ENCODE assay signal across 1 cellular context in genomic region chr19:1863638-1864479, GRCh38.
TF ChIP-seq lines count a peak whose summit lies in the region.

No MANE protein-coding gene starts in this region.

TF ChIP-seq in K562, 482 proteins besides CTCF, POLR2A, EP300 and RAD21 (continued from another document and continues in another):
- TF ChIP-seq CUX1 (CRISPR knock-in tag; IDR thresholded peaks at IDR 0.05) (no peak), SMARCC2 (IDR thresholded peaks at IDR 0.05; ENCODE audit: low read depth) (no peak), SIN3A (IDR thresholded peaks at IDR 0.05; ENCODE audit: borderline replicate concordance in 2 of 2, control insufficient read depth in 1 of 2, low read depth in 2 of 2, low read length in 2 of 2) (peak; percentile 95 to 96), MAFG (tag; conservative IDR thresholded peaks at IDR 0.05) (no peak), TAF7 (tag; IDR thresholded peaks at IDR 0.05) (no peak), USF1 (CRISPR knock-in tag; IDR thresholded peaks at IDR 0.05) (peak; percentile 90), ZNF740 (CRISPR knock-in tag; IDR thresholded peaks at IDR 0.05) (peak; percentile 81), ZNF740 (tag; IDR thresholded peaks at IDR 0.05) (peak in 1 of 2 experiments; percentile 79; a peak in 1 of 4 replicates), U2AF2 (optimal IDR thresholded peaks at IDR 0.05; ENCODE audit: low read depth, low read length) (no peak), ZC3H8 (IDR thresholded peaks at IDR 0.05) (no peak), NCOA6 (IDR thresholded peaks at IDR 0.05) (no peak), MYC (IDR thresholded peaks at IDR 0.05; ENCODE audit: low read depth, low read length) (peak; percentile 100), MYC (CRISPR knock-in tag; IDR thresholded peaks at IDR 0.05; ENCODE audit: borderline replicate concordance, low read depth) (peak; percentile 100), SMARCE1 (IDR thresholded peaks at IDR 0.05) (peak; percentile 42; the same call in 1 of the 2 replicates), MCM3 (IDR thresholded peaks at IDR 0.05) (no peak), KAT8 (IDR thresholded peaks at IDR 0.05; ENCODE audit: low read depth) (no peak), ZNF175 (CRISPR knock-in tag; IDR thresholded peaks at IDR 0.05; ENCODE audit: low read depth) (no peak), FIP1L1 (IDR thresholded peaks at IDR 0.05; ENCODE audit: low read depth, low read length, poor library complexity, severe bottlenecking) (peak; percentile 29), ZNF431 (CRISPR knock-in tag; IDR thresholded peaks at IDR 0.05) (0 out of 2 replicates have a peak, but pooled peaks have one; percentile 35), CBX3 (IDR thresholded peaks at IDR 0.05; ENCODE audit: borderline replicate concordance in 1 of 2, low read length in 2 of 2) (no peak), CTBP1 (IDR thresholded peaks at IDR 0.05; ENCODE audit: borderline replicate concordance) (peak; percentile 81), HLTF (IDR thresholded peaks at IDR 0.05) (peak; percentile 67; the same call in 1 of the 2 replicates), SAFB (IDR thresholded peaks at IDR 0.05; ENCODE audit: borderline replicate concordance, low read depth, low read length) (no peak), RCOR1 (IDR thresholded peaks at IDR 0.05; ENCODE audit: borderline replicate concordance in 1 of 2, low read depth in 2 of 2, low read length in 2 of 2) (0 out of 4 replicates have a peak, but pooled peaks of 1 of the 2 experiments have one; percentile 7), POLR2G (IDR thresholded peaks at IDR 0.05; ENCODE audit: low read depth, low read length) (peak; percentile 89), GATAD2B (IDR thresholded peaks at IDR 0.05; ENCODE audit: borderline replicate concordance) (0 out of 2 replicates have a peak, but pooled peaks have one; percentile 13), ZBTB2 (IDR thresholded peaks at IDR 0.05) (0 out of 2 replicates have a peak, but pooled peaks have one; percentile 34), ZNF639 (CRISPR knock-in tag; conservative IDR thresholded peaks at IDR 0.05 in 1 of 2, IDR thresholded peaks at IDR 0.05 in 1 of 2) (peak in 1 of 2 experiments; percentile 97; a peak in 2 of 4 replicates), CBFA2T2 (conservative IDR thresholded peaks at IDR 0.05) (peak; percentile 29), XRCC4 (IDR thresholded peaks at IDR 0.05; ENCODE audit: extremely low read depth, insufficient read depth, insufficient read length) (no peak), MTA1 (IDR thresholded peaks at IDR 0.05; ENCODE audit: borderline replicate concordance) (peak; percentile 42; the same call in 1 of the 2 replicates), SLC30A9 (CRISPR knock-in tag; IDR thresholded peaks at IDR 0.05) (no peak), AFF1 (IDR thresholded peaks at IDR 0.05; ENCODE audit: low read depth in 1 of 2, partially characterized antibody in 2 of 2) (peak in 1 of 2 experiments; percentile 20), DIDO1 (tag; IDR thresholded peaks at IDR 0.05; ENCODE audit: low read depth) (no peak), ZNF263 (CRISPR knock-in tag; IDR thresholded peaks at IDR 0.05; ENCODE audit: borderline replicate concordance) (peak; percentile 29; the same call in 1 of the 2 replicates), RBM39 (optimal IDR thresholded peaks at IDR 0.05; ENCODE audit: low read depth, low read length) (no peak), MXD1 (CRISPR knock-in tag; IDR thresholded peaks at IDR 0.05; ENCODE audit: borderline replicate concordance, poor library complexity, severe bottlenecking) (peak; percentile 98), NBN (IDR thresholded peaks at IDR 0.05; ENCODE audit: low read depth) (peak; percentile 83), BHLHE40 (IDR thresholded peaks at IDR 0.05; ENCODE audit: low read length) (peak; percentile 86), ZNF644 (tag; IDR thresholded peaks at IDR 0.05; ENCODE audit: low read depth) (no peak; the same call in 1 of the 2 replicates), RFX7 (CRISPR knock-in tag; IDR thresholded peaks at IDR 0.05) (no peak), DNMT1 (IDR thresholded peaks at IDR 0.05) (no peak), ZNF561 (CRISPR knock-in tag; conservative IDR thresholded peaks at IDR 0.05) (no peak), MITF (IDR thresholded peaks at IDR 0.05) (no peak; the same call in 1 of the 2 replicates), SPI1 (IDR thresholded peaks at IDR 0.05; ENCODE audit: borderline replicate concordance, low read depth, low read length) (peak; percentile 7; the same call in 1 of the 2 replicates), FOXK2 (conservative IDR thresholded peaks at IDR 0.05 in 1 of 2, IDR thresholded peaks at IDR 0.05 in 1 of 2; ENCODE audit: low read depth in 2 of 2) (0 out of 4 replicates have a peak, but pooled peaks of 1 of the 2 experiments have one; percentile 45), ZFPM2 (CRISPR knock-in tag; IDR thresholded peaks at IDR 0.05) (0 out of 2 replicates have a peak, but pooled peaks have one; percentile 39), ZNF589 (CRISPR knock-in tag; IDR thresholded peaks at IDR 0.05; ENCODE audit: low read depth) (0 out of 2 replicates have a peak, but pooled peaks have one; percentile 71), SOX6 (IDR thresholded peaks at IDR 0.05) (peak; percentile 28; the same call in 1 of the 2 replicates), ZKSCAN8 (CRISPR knock-in tag; IDR thresholded peaks at IDR 0.05) (no peak)
